Comparison of ENCODE assay signal across 9 cellular contexts in the genomic region with DNA sequence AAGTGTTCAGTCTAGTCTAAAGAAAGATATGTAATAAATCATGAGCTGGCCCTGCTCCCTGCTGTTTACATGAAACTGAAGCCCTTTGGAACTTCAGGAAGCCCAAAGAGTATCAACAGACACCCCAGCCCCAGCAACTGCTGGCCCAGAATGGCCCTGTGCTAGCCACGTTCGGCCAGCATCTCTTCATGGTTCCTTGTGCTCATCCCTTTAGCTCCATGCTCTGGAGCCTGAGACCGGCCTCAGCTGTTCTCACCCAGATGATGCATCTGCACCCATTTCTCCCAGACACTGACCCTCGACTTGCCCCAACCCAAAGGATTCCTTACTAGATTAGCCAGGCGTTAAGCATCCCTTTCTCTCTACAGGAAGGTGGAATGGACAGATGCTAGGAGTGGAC.
"Had no signal": no experiment of that assay in that cellular context is flagged by ENCODE, and none has a peak within 500 bp of the region (broad histone marks: within the 10 kb centered on the region; RNA-seq: fewer than 3 reads in every experiment).

No MANE protein-coding gene starts in this region.

- H3K27ac ChIP-seq: GM23248 had no signal

- H3K4me1 ChIP-seq: HAP-1 had no signal

- H3K9ac ChIP-seq: GM23248 had no signal

- H3K9me3 ChIP-seq: HAP-1 had no signal

- H3K4me2 ChIP-seq: GM23338 had no signal

- H2AFZ ChIP-seq: GM23248, GM23338 had no signal

- H3K4me3 ChIP-seq: GM23248, GM23338, HAP-1 had no signal

- DNase-seq: GM23248, GOT3, H7, H9, HCEC 1CT, HFFc6 had no signal

- H3K36me3 ChIP-seq: HAP-1 had no signal

- ATAC-seq: GM23338, HCT116 had no signal
